ENCODE assay signal across 8 cellular contexts in genomic region chr2:69770193-69770702, GRCh38. TPM values are rescaled to one million over a fixed set of nuclear protein-coding genes. Genes with fewer than 3 reads are reported as not detected.
A peak's percentile ranks its signal among the peaks of the same experiment; 100 is the strongest.
DNase-seq lines count a peak whose midpoint lies in the region; ATAC-seq and TF ChIP-seq lines count a peak whose summit lies in the region.

No MANE protein-coding gene starts in this region.

- H3K4me1 Mint-ChIP-seq in activated naive CD4-positive, alpha-beta T cell treated with anti-CD3 and anti-CD28 coated beads, Interleukin-2, amount 50 U/mL, for 24 hours, result peaks cover 62% of the 10 kb centered on the region
- H3K4me1 Mint-ChIP-seq in osteocyte (ENCODE audit: unreplicated experiment) (peaks cover 60% of the 10 kb centered on the region), WTC11 (peaks cover 38% of the 10 kb centered on the region)

- POLR2A ChIA-PET in WTC11 (lab: Charles Lee), result interaction anchor here (0.6 kb wide), 1 partner anchor 55 kb away, joined by 3 read pairs; no protein-coding TSS in a partner anchor

- peak; percentile 87 for ATAC-seq in SK-N-SH treated with all-trans-retinoic acid at 6 μM for 48 hours
- no peak for ATAC-seq in WTC11
- ATAC-seq in HG02763 (IDR thresholded peaks at IDR 0.05; ENCODE audit: unreplicated experiment), result no peak

- peak overlapping the region; percentile 70 for H3K27ac Mint-ChIP-seq in activated naive CD4-positive, alpha-beta T cell treated with anti-CD3 and anti-CD28 coated beads, Interleukin-2, amount 50 U/mL, for 24 hours
- H3K27ac Mint-ChIP-seq in osteocyte (ENCODE audit: unreplicated experiment), result peak overlapping the region; percentile 90
- H3K27ac Mint-ChIP-seq in WTC11, result no peak overlapping the region

- CTCF ChIA-PET in WTC11 (lab: Charles Lee), result interaction anchor here (1.9 to 2.0 kb wide), 2 partner anchors 46 kb away, joined by 6 to 7 read pairs; no protein-coding TSS in a partner anchor

- H3K36me3 Mint-ChIP-seq in activated naive CD4-positive, alpha-beta T cell treated with anti-CD3 and anti-CD28 coated beads, Interleukin-2, amount 50 U/mL, for 24 hours, result no peaks in the 10 kb centered on the region
- no peaks in the 10 kb centered on the region for H3K36me3 Mint-ChIP-seq in osteocyte (ENCODE audit: unreplicated experiment)
- H3K36me3 Mint-ChIP-seq in WTC11, result no peaks in the 10 kb centered on the region

- DNase-seq in activated naive CD4-positive, alpha-beta T cell treated with anti-CD3 and anti-CD28 coated beads, Interleukin-2, amount 50 U/mL, for 16 hours, result no peak
- DNase-seq in epithelial cell of proximal tubule (ENCODE audit: low read depth) (peak; percentile 57), osteocyte (ENCODE audit: extremely low spot score, unreplicated experiment) (no peak), WTC11 (ENCODE audit: low spot score) (no peak), SKM-1 (lab: John Stamatoyannopoulos, UW; ENCODE audit: unreplicated experiment) (no peak)

- H3K4me3 ChIP-seq in epithelial cell of proximal tubule (ENCODE audit: low read depth, low read length), result no peak overlapping the region

- H3K4me3 Mint-ChIP-seq in activated naive CD4-positive, alpha-beta T cell treated with anti-CD3 and anti-CD28 coated beads, Interleukin-2, amount 50 U/mL, for 24 hours, result no peak overlapping the region
- H3K4me3 Mint-ChIP-seq in osteocyte (ENCODE audit: unreplicated experiment), result peak overlapping the region; percentile 33
- no peak overlapping the region for H3K4me3 Mint-ChIP-seq in WTC11

- TF ChIP-seq CTCF in epithelial cell of proximal tubule (conservative IDR thresholded peaks at IDR 0.05; ENCODE audit: low read depth, low read length) (no peak), osteocyte (IDR thresholded peaks at IDR 0.05) (no peak), WTC11 (IDR thresholded peaks at IDR 0.05) (no peak)

- H3K9me3 Mint-ChIP-seq in activated naive CD4-positive, alpha-beta T cell treated with anti-CD3 and anti-CD28 coated beads, Interleukin-2, amount 50 U/mL, for 24 hours, result no peaks in the 10 kb centered on the region
- H3K9me3 Mint-ChIP-seq in osteocyte (ENCODE audit: unreplicated experiment), result no peaks in the 10 kb centered on the region
- no peaks in the 10 kb centered on the region for H3K9me3 Mint-ChIP-seq in WTC11

- no peaks in the 10 kb centered on the region for H3K27me3 Mint-ChIP-seq in activated naive CD4-positive, alpha-beta T cell treated with anti-CD3 and anti-CD28 coated beads, Interleukin-2, amount 50 U/mL, for 24 hours
- H3K27me3 Mint-ChIP-seq in osteocyte (ENCODE audit: unreplicated experiment), result no peaks in the 10 kb centered on the region
- no peaks in the 10 kb centered on the region for H3K27me3 Mint-ChIP-seq in WTC11 (ENCODE audit: low read depth)

TF ChIP-seq in SK-N-SH treated with all-trans-retinoic acid at 6 μM for 48 hours, 23 proteins besides CTCF, POLR2A, EP300 and RAD21:
- no peak for TF ChIP-seq ZNF70 (CRISPR knock-in tag; IDR thresholded peaks at IDR 0.05)
- no peak for TF ChIP-seq ISL1 (CRISPR knock-in tag; IDR thresholded peaks at IDR 0.05)
- TF ChIP-seq RARB (CRISPR knock-in tag; IDR thresholded peaks at IDR 0.05), result no peak
- no peak for TF ChIP-seq ESRRG (CRISPR knock-in tag; IDR thresholded peaks at IDR 0.05)
- TF ChIP-seq POU6F1 (CRISPR knock-in tag; IDR thresholded peaks at IDR 0.05; ENCODE audit: borderline replicate concordance, low read depth), result no peak
- TF ChIP-seq ZFP30 (CRISPR knock-in tag; IDR thresholded peaks at IDR 0.05), result no peak
- TF ChIP-seq PATZ1 (CRISPR knock-in tag; IDR thresholded peaks at IDR 0.05; ENCODE audit: borderline replicate concordance), result no peak

TF ChIP-seq in WTC11, 78 proteins besides CTCF, POLR2A, EP300 and RAD21:
- TF ChIP-seq FOXJ3 (CRISPR knock-in tag; IDR thresholded peaks at IDR 0.05; ENCODE audit: borderline replicate concordance), result no peak
- no peak for TF ChIP-seq ZNF396 (CRISPR knock-in tag; IDR thresholded peaks at IDR 0.05; ENCODE audit: borderline replicate concordance)
- no peak for TF ChIP-seq ETV6 (CRISPR knock-in tag; IDR thresholded peaks at IDR 0.05)
- no peak for TF ChIP-seq RELA (CRISPR knock-in tag; IDR thresholded peaks at IDR 0.05; ENCODE audit: borderline replicate concordance)
- TF ChIP-seq, protein P1, sequence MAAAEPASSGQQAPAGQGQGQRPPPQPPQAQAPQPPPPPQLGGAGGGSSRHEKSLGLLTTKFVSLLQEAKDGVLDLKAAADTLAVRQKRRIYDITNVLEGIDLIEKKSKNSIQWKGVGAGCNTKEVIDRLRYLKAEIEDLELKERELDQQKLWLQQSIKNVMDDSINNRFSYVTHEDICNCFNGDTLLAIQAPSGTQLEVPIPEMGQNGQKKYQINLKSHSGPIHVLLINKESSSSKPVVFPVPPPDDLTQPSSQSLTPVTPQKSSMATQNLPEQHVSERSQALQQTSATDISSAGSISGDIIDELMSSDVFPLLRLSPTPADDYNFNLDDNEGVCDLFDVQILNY (CRISPR knock-in tag; IDR thresholded peaks at IDR 0.05), result no peak

RNA-seq across cellular contexts. Expression of gene ANXA4, which starts 28.3 kb away (rescaled TPM):
- 51.4 and 61.2 TPM in 2 replicates for total RNA-seq in epithelial cell of proximal tubule
- total RNA-seq in osteocyte, result 76.6 and 81.5 TPM in 2 replicates
- 9.5 to 13.6 TPM (median 12.3 TPM) in 3 replicates for total RNA-seq in WTC11 (2021)

RNA-seq across cellular contexts. Expression of gene GMCL1, which starts 59.2 kb away (rescaled TPM):
- 8.7 and 9.8 TPM in 2 replicates for total RNA-seq in epithelial cell of proximal tubule
- 14.1 and 16.1 TPM in 2 replicates for total RNA-seq in osteocyte
- total RNA-seq in WTC11 (2021), result 17.2 to 21.6 TPM (median 20.5 TPM) in 3 replicates
